In the genomic region with DNA sequence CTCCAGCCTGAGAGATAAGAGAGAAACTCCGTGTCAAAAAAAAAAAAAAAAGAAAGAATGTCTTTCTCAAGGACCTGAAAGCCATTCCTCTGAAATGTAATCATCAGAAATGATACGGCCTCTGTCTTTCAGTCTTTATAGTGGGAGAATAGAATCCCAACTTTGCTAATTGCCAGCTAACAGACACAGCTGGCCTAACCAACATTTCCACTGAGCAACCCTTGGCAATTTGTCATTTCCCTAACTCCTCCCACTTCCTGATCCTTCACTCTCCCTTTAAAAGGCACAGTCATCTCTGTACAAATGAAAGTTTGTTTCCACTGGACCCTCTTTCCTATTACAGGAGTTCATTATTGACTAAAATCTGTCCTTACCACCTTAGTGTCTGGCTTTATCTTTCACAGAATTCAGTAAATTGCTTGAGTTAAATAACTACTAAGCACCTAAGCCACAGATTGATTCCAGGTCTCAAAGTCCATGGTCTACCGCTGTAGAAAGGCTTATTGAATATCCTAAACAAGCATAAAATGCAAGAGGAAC, we compare ENCODE assay signal across 11 cellular contexts. TPM values are rescaled to one million over a fixed set of nuclear protein-coding genes. Genes with fewer than 3 reads are reported as not detected.
DNase-seq lines count a peak whose midpoint lies in the region; ATAC-seq, FAIRE-seq and TF ChIP-seq lines count a peak whose summit lies in the region.
"Had no signal": no experiment of that assay in that cellular context is flagged by ENCODE, and none has a peak within 500 bp of the region (broad histone marks: within the 10 kb centered on the region; RNA-seq: fewer than 3 reads in every experiment).

No MANE protein-coding gene starts in this region.

- peaks cover 22% of the 10 kb centered on the region for H3K4me1 Mint-ChIP-seq in activated CD4-positive, alpha-beta T cell treated with anti-CD3 and anti-CD28 coated beads for 36 hours

- no peaks in the 10 kb centered on the region for H3K27me3 ChIP-seq in bronchial epithelial cell (ENCODE audit: control insufficient read depth, insufficient read depth, low read length)
- H3K27me3 ChIP-seq in pancreas, result no peaks in the 10 kb centered on the region

- intact Hi-C loops in activated CD4-positive, alpha-beta T cell treated with anti-CD3 and anti-CD28 coated beads for 36 hours (cut with DNase I, micrococcal nuclease), result loop anchor here in 1 of 2 experiments (1.0 to 10.0 kb wide), 3 partner anchors 39 to 1448 kb away; a partner anchor contains a TSS
- intact Hi-C loops in pancreas (cut with DNase I), result no loop called here

- CTCF ChIA-PET in activated CD4-positive, alpha-beta T cell treated with anti-CD3 and anti-CD28 coated beads for 36 hours (lab: Charles Lee), result interaction anchor here (0.6 kb wide), 1 partner anchor 922 kb away, joined by 4 read pairs; no protein-coding TSS in a partner anchor

- no peak overlapping the region for H3K4me3 ChIP-seq in bronchial epithelial cell (ENCODE audit: low read depth, low read length)
- no peak overlapping the region for H3K4me3 ChIP-seq in pancreas

- WGBS in pancreas, 2 donors, result 24 to 28% methylated on average over 3 of the region's 3 CpGs

- FAIRE-seq in bronchial epithelial cell (lab: Jason Lieb, UNC) (no peak), pancreas (lab: Jason Lieb, UNC) (no peak)

- ATAC-seq in activated CD4-positive, alpha-beta T cell treated with anti-CD3 and anti-CD28 coated beads for 36 hours, result peak; percentile 35
- peak in 3 of 4 donors; percentile 15 to 44 (median 29) for ATAC-seq in pancreas
- no peak for ATAC-seq in HG03457 (IDR thresholded peaks at IDR 0.05; ENCODE audit: unreplicated experiment)
- ATAC-seq: Panc1 had no signal

- peaks cover 0 to 6% (median 0%) of the 10 kb centered on the region in 3 donors for H3K4me1 ChIP-seq in pancreas

- H3K9me3 Mint-ChIP-seq in activated CD4-positive, alpha-beta T cell treated with anti-CD3 and anti-CD28 coated beads for 36 hours (ENCODE audit: low read depth), result peaks cover 6% of the 10 kb centered on the region

- no peaks in the 10 kb centered on the region for H3K36me3 ChIP-seq in bronchial epithelial cell (ENCODE audit: control insufficient read depth, insufficient read depth, low read length)
- H3K36me3 ChIP-seq in pancreas, result no peaks in the 10 kb centered on the region

- DNase-seq in activated CD4-positive, alpha-beta T cell treated with anti-CD3 and anti-CD28 coated beads for 36 hours, result peak; percentile 58
- DNase-seq in activated CD4-positive, alpha-beta T cell treated with anti-CD3 and anti-CD28 coated beads, Interleukin-2, amount 50 U/mL, for 4 hours, result no peak
- peak; percentile 36 for DNase-seq in NCI-H774 (lab: John Stamatoyannopoulos, UW)
- peak; percentile 74 for DNase-seq in bronchial epithelial cell (ENCODE audit: low read depth)
- DNase-seq in pancreas, result peak in 2 of 6 donors; percentile 38 to 44
- DNase-seq in OCI-M2 (lab: John Stamatoyannopoulos, UW; ENCODE audit: unreplicated experiment), result no peak
- DNase-seq in UCSD-AML1 (lab: John Stamatoyannopoulos, UW; ENCODE audit: unreplicated experiment), result no peak
- DNase-seq: activated gamma-delta T cell treated with Interleukin-2 at 50 U/mL for 16 hours had no signal

- no peak overlapping the region for H3K27ac Mint-ChIP-seq in activated CD4-positive, alpha-beta T cell treated with anti-CD3 and anti-CD28 coated beads for 36 hours
- H3K27ac Mint-ChIP-seq: B cell had no signal

- POLR2A ChIA-PET in activated CD4-positive, alpha-beta T cell treated with anti-CD3 and anti-CD28 coated beads for 36 hours (lab: Charles Lee), result interaction anchor here (0.5 kb wide), 1 partner anchor 10 kb away, joined by 3 read pairs; no protein-coding TSS in a partner anchor

- H3K36me3 Mint-ChIP-seq in activated CD4-positive, alpha-beta T cell treated with anti-CD3 and anti-CD28 coated beads for 36 hours (ENCODE audit: low read depth), result peaks cover 14% of the 10 kb centered on the region

- peak overlapping the region in 2 of 4 donors; percentile 20 to 61 for H3K27ac ChIP-seq in pancreas

- H3K27me3 Mint-ChIP-seq in activated CD4-positive, alpha-beta T cell treated with anti-CD3 and anti-CD28 coated beads for 36 hours, result no peaks in the 10 kb centered on the region
- H3K27me3 Mint-ChIP-seq: B cell had no signal

- H3K9me3 ChIP-seq in pancreas, result no peaks in the 10 kb centered on the region

- TF ChIP-seq CTCF in bronchial epithelial cell (IDR thresholded peaks at IDR 0.05; ENCODE audit: insufficient read depth, low read length, severe bottlenecking) (no peak), pancreas (IDR thresholded peaks at IDR 0.05) (no peak)

- H3K4me3 Mint-ChIP-seq in activated CD4-positive, alpha-beta T cell treated with anti-CD3 and anti-CD28 coated beads for 36 hours, result no peak overlapping the region
- H3K4me3 Mint-ChIP-seq: B cell had no signal

RNA-seq across cellular contexts. Expression of a gene that starts 4.3 kb away (rescaled TPM):
- 10 to 100 TPM; 48.6 to 54.1 TPM for total RNA-seq in activated CD4-positive, alpha-beta T cell treated with anti-CD3 and anti-CD28 coated beads for 36 hours
- 60.4 and 111 TPM in 2 replicates for total RNA-seq in bronchial epithelial cell
- total RNA-seq in pancreas, result 10 to 100 TPM in 5 of 6 donors, 1 to 10 TPM in 1; 9.0 to 21.2 (median 13.1) TPM
- 10 to 100 TPM; 20.6 to 30.7 TPM for polyA plus RNA-seq in pancreas

RNA-seq across cellular contexts. Expression of a gene that starts 5.2 kb away (rescaled TPM):
- total RNA-seq in activated CD4-positive, alpha-beta T cell treated with anti-CD3 and anti-CD28 coated beads for 36 hours, result 10 to 100 TPM; 11.0 to 17.6 TPM
- total RNA-seq in bronchial epithelial cell, result 13.4 and 16.6 TPM in 2 replicates
- total RNA-seq in pancreas, result 10 to 100 TPM in 1 of 6 donors, 1 to 10 TPM in 5; 5.7 to 16.8 (median 8.2) TPM
- 10 to 100 TPM in 1 of 2 donors, 1 to 10 TPM in 1; 8.9 to 12.4 TPM for polyA plus RNA-seq in pancreas

Comparison
In these comparisons a context has a peak if more than half of its experiments do, and no peak if none do; other contexts are left out.
1. DNase-seq: peak in activated CD4-positive, alpha-beta T cell treated with anti-CD3 and anti-CD28 coated beads for 36 hours (single experiment), NCI-H774 (single experiment) and bronchial epithelial cell (single experiment); none in activated CD4-positive, alpha-beta T cell treated with anti-CD3 and anti-CD28 coated beads, Interleukin-2, amount 50 U/mL, for 4 hours (0 of 2), OCI-M2 (single experiment) and UCSD-AML1 (single experiment).